Comparison of ENCODE assay signal across 7 cellular contexts in genomic region chr5:178045971-178046370, GRCh38. TPM values are rescaled to one million over a fixed set of nuclear protein-coding genes. Genes with fewer than 3 reads are reported as not detected.
"Had no signal": no experiment of that assay in that cellular context is flagged by ENCODE, and none has a peak within 500 bp of the region (broad histone marks: within the 10 kb centered on the region; RNA-seq: fewer than 3 reads in every experiment).

No MANE protein-coding gene starts in this region.

RNA-seq across cellular contexts. Expression of gene PROP1, which starts 49.9 kb away (rescaled TPM):
- total RNA-seq: GM23248, GM23338, H1, H4, H7, H9, HFFc6 had no signal
